8 cellular contexts compared by ENCODE assay signal in the genomic region with DNA sequence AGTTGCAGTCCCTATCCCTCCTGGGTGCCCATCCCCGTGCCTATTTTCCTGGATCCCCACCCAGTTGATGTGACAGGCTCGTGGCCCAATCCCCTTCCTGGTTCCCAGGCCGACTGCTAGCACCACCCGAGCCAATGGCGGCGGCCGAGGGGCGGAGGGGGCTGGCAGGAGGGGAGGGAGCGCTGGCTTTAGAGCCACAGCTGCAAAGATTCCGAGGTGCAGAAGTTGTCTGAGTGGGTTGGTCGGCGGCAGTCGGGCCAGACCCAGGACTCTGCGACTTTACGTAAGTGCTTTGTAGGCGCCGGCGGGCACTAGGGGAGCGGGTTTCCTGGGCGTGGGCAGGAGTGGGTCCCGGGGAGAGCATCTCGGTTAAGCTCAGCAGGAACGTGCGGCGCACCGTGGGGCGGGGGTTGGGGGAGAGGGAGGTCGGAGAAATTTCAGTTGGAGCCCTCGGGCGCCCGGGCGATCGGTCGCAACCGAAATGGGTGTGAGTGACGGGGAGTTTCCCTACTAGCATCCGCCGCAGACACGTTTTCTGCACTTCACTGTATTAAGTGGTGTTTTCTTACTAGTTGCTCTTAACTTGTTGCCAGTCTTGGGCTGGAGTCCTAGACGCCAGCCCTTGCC. TPM values are rescaled to one million over a fixed set of nuclear protein-coding genes. Genes with fewer than 3 reads are reported as not detected.
DNase-seq lines count a peak whose midpoint lies in the region; ATAC-seq, FAIRE-seq and TF ChIP-seq lines count a peak whose summit lies in the region.

A gene with protein sequence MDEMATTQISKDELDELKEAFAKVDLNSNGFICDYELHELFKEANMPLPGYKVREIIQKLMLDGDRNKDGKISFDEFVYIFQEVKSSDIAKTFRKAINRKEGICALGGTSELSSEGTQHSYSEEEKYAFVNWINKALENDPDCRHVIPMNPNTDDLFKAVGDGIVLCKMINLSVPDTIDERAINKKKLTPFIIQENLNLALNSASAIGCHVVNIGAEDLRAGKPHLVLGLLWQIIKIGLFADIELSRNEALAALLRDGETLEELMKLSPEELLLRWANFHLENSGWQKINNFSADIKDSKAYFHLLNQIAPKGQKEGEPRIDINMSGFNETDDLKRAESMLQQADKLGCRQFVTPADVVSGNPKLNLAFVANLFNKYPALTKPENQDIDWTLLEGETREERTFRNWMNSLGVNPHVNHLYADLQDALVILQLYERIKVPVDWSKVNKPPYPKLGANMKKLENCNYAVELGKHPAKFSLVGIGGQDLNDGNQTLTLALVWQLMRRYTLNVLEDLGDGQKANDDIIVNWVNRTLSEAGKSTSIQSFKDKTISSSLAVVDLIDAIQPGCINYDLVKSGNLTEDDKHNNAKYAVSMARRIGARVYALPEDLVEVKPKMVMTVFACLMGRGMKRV (plus strand): TSS at position 197 of the 627 bp plus-strand sequence. CDS start 49,077 bp downstream, outside the sequence.

- H3K27me3 ChIP-seq in HCT116 (ENCODE audit: insufficient read depth, low read length): no peaks in the 10 kb centered on the region
- peaks cover 0 to 59% (median 0%) of the 10 kb centered on the region in 9 donors for H3K27me3 ChIP-seq in heart left ventricle
- H3K27me3 ChIP-seq in osteoblast (ENCODE audit: insufficient read depth, low read length): peaks cover 18% of the 10 kb centered on the region

- FAIRE-seq in G401.6 (lab: Jason Lieb, UNC): peak; percentile 76

- peak within 1 kb of the TSS; percentile 83 for H3K9ac ChIP-seq in HCT116 (ENCODE audit: low read length)

- peaks cover 13 to 25% of the 10 kb centered on the region in 2 experiments for H3K4me1 ChIP-seq in HCT116 (ENCODE audit: control insufficient read depth in 1 of 2, insufficient read depth in 2 of 2, low read length in 2 of 2)
- peaks cover 0 to 39% (median 6%) of the 10 kb centered on the region in 12 donors for H3K4me1 ChIP-seq in heart left ventricle
- H3K4me1 ChIP-seq in osteoblast (ENCODE audit: insufficient read depth, low read length): peaks cover 10% of the 10 kb centered on the region

- peak within 1 kb of the TSS; percentile 46 for H2AFZ ChIP-seq in HCT116 (ENCODE audit: low read depth, low read length, poor library complexity, severe bottlenecking)
- H2AFZ ChIP-seq in osteoblast (ENCODE audit: low read length): peak within 1 kb of the TSS; percentile 54

- H3K79me2 ChIP-seq in HCT116 (ENCODE audit: insufficient read depth, low read length) (peaks cover 50% of the 10 kb centered on the region), osteoblast (ENCODE audit: insufficient read depth, low read length) (peaks cover 50% of the 10 kb centered on the region)

- peak within 1 kb of the TSS; percentile 79 for H3K4me2 ChIP-seq in HCT116 (ENCODE audit: low read length)
- peak within 1 kb of the TSS; percentile 80 for H3K4me2 ChIP-seq in osteoblast (ENCODE audit: insufficient read depth, low read length)

- RAD21 ChIA-PET in HCT116 (lab: Charles Lee; ENCODE audit: low non-redundant PET in 1 of 2, low total read pairs in 2 of 2, uncharacterized antibody in 2 of 2, unreplicated experiment in 2 of 2): no interaction called here

- BruUV-seq in HCT116 (replicated peaks; lab: Mats Ljungman, UMichigan): TSS peak; percentile 52

- no peaks in the 10 kb centered on the region for H3K9me2 ChIP-seq in HCT116 (ENCODE audit: insufficient read depth)

- no peak for TF ChIP-seq RAD21 in HCT116 (IDR thresholded peaks at IDR 0.05; ENCODE audit: low read depth)

- intact Hi-C loops in HCT116 (cut with micrococcal nuclease): no loop called here
- intact Hi-C loops in heart left ventricle (cut with DNase I): loop anchor here in 9 of 10 donors (5.0 to 10.0 kb wide), 10 partner anchors 54 to 229 kb away; no protein-coding TSS in a partner anchor

- peak; percentile 89 for ATAC-seq in HCT116
- ATAC-seq in heart left ventricle: peak; percentile 91 to 94 (median 93)
- ATAC-seq in HG03342 (IDR thresholded peaks at IDR 0.05; ENCODE audit: unreplicated experiment): no peak
- no peak for ATAC-seq in HG03571 (IDR thresholded peaks at IDR 0.05; ENCODE audit: unreplicated experiment)

- H3K4me3 ChIP-seq in HCT116 (replicated peaks in 1 of 2; ENCODE audit: low read depth in 1 of 2, low read length in 2 of 2) (peak within 1 kb of the TSS; percentile 53 to 70), heart left ventricle (peak within 1 kb of the TSS; percentile 56 to 86 (median 72)), osteoblast (ENCODE audit: insufficient read depth, low read length) (peak within 1 kb of the TSS; percentile 81)

- no peaks in the 10 kb centered on the region for H4K20me1 ChIP-seq in HCT116 (ENCODE audit: insufficient read depth)
- H4K20me1 ChIP-seq in osteoblast (ENCODE audit: insufficient read depth, low read length): peaks cover 3% of the 10 kb centered on the region

- H3K36me3 ChIP-seq in HCT116 (ENCODE audit: control insufficient read depth in 1 of 2, insufficient read depth in 2 of 2, low read length in 2 of 2) (no peaks in the 10 kb centered on the region), heart left ventricle (no peaks in the 10 kb centered on the region), osteoblast (ENCODE audit: insufficient read depth, low read length) (no peaks in the 10 kb centered on the region)

- DNase-seq in HCT116 (ENCODE audit: low read depth, low spot score) (peak; percentile 77), NCI-H2196 (lab: John Stamatoyannopoulos, UW; ENCODE audit: unreplicated experiment) (peak; percentile 53), amniotic stem cell (lab: John Stamatoyannopoulos, UW) (peak; percentile 32), heart left ventricle (peak; percentile 88 to 92 (median 90)), osteoblast (ENCODE audit: insufficient read length, low spot score, missing footprints) (peak; percentile 95)

- H3K27ac ChIP-seq in HCT116 (ENCODE audit: low read depth, low read length) (peak within 1 kb of the TSS; percentile 85), heart left ventricle (peak within 1 kb of the TSS; percentile 79 to 96 (median 91)), osteoblast (ENCODE audit: low read depth, low read length) (peak within 1 kb of the TSS; percentile 69)

- POLR2A ChIA-PET in HCT116 (lab: Charles Lee): interaction anchor here (0.6 kb wide), 1 partner anchor 208 kb away, joined by 3 read pairs; no protein-coding TSS in a partner anchor

- WGBS in heart left ventricle, 4 donors: 0 to 3% (median 2%) methylated on average over 15 to 40 of the region's 40 CpGs

- H3K9me3 ChIP-seq in HCT116 (ENCODE audit: control insufficient read depth in 1 of 2, insufficient read depth in 1 of 2, low read depth in 1 of 2, low read length in 2 of 2) (no peaks in the 10 kb centered on the region), heart left ventricle (no peaks in the 10 kb centered on the region), osteoblast (ENCODE audit: low read depth, low read length) (no peaks in the 10 kb centered on the region)

- TF ChIP-seq CTCF in HCT116 (IDR thresholded peaks at IDR 0.05 in 2 of 3, conservative IDR thresholded peaks at IDR 0.05 in 1 of 3; ENCODE audit: borderline replicate concordance in 1 of 3, insufficient read depth in 1 of 3, low read depth in 2 of 3, low read length in 2 of 3) (no peak), heart left ventricle (IDR thresholded peaks at IDR 0.05) (no peak), osteoblast (IDR thresholded peaks at IDR 0.05; ENCODE audit: extremely low read depth, low read depth, low read length) (no peak)

- CTCF ChIA-PET in HCT116 (lab: Charles Lee): no interaction called here

- TF ChIP-seq POLR2A in HCT116 (IDR thresholded peaks at IDR 0.05; ENCODE audit: borderline replicate concordance, extremely low read depth, insufficient read depth, insufficient read length) (peak; percentile 45), heart left ventricle (IDR thresholded peaks at IDR 0.05) (peak in 1 of 2 donors; percentile 86)

TF ChIP-seq in HCT116, 20 proteins besides CTCF, POLR2A, EP300 and RAD21 (continues in another document):
- no peak for TF ChIP-seq SIN3A (IDR thresholded peaks at IDR 0.05; ENCODE audit: low read depth)
- peak; percentile 64 for TF ChIP-seq TCF7L2 (IDR thresholded peaks at IDR 0.05; ENCODE audit: borderline replicate concordance, extremely low read depth, insufficient read depth, insufficient read length)
- peak; percentile 66 for TF ChIP-seq SP1 (IDR thresholded peaks at IDR 0.05; ENCODE audit: low read depth)
- TF ChIP-seq JUND (IDR thresholded peaks at IDR 0.05): no peak
- no peak for TF ChIP-seq CEBPB (IDR thresholded peaks at IDR 0.05; ENCODE audit: low read depth)
- TF ChIP-seq FOSL1 (IDR thresholded peaks at IDR 0.05; ENCODE audit: low read depth): no peak
- TF ChIP-seq, protein P1, sequence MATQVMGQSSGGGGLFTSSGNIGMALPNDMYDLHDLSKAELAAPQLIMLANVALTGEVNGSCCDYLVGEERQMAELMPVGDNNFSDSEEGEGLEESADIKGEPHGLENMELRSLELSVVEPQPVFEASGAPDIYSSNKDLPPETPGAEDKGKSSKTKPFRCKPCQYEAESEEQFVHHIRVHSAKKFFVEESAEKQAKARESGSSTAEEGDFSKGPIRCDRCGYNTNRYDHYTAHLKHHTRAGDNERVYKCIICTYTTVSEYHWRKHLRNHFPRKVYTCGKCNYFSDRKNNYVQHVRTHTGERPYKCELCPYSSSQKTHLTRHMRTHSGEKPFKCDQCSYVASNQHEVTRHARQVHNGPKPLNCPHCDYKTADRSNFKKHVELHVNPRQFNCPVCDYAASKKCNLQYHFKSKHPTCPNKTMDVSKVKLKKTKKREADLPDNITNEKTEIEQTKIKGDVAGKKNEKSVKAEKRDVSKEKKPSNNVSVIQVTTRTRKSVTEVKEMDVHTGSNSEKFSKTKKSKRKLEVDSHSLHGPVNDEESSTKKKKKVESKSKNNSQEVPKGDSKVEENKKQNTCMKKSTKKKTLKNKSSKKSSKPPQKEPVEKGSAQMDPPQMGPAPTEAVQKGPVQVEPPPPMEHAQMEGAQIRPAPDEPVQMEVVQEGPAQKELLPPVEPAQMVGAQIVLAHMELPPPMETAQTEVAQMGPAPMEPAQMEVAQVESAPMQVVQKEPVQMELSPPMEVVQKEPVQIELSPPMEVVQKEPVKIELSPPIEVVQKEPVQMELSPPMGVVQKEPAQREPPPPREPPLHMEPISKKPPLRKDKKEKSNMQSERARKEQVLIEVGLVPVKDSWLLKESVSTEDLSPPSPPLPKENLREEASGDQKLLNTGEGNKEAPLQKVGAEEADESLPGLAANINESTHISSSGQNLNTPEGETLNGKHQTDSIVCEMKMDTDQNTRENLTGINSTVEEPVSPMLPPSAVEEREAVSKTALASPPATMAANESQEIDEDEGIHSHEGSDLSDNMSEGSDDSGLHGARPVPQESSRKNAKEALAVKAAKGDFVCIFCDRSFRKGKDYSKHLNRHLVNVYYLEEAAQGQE (IDR thresholded peaks at IDR 0.05; ENCODE audit: low read depth): no peak
- TF ChIP-seq, protein P2, sequence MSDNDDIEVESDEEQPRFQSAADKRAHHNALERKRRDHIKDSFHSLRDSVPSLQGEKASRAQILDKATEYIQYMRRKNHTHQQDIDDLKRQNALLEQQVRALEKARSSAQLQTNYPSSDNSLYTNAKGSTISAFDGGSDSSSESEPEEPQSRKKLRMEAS (IDR thresholded peaks at IDR 0.05): no peak
- no peak for TF ChIP-seq CBX3 (IDR thresholded peaks at IDR 0.05; ENCODE audit: low read depth)

RNA-seq across cellular contexts. Expression of the gene that starts here (rescaled TPM):
- total RNA-seq in HCT116 (2021; ENCODE audit: unreplicated experiment): 50.8 TPM
- polyA plus RNA-seq in HCT116 (2012): 29.2 and 35.8 TPM in 2 replicates
- total RNA-seq in heart left ventricle: 10 to 100 TPM; 33.6 to 61.8 (median 36.6) TPM
- 10 to 100 TPM; 17.5 to 42.7 TPM for polyA plus RNA-seq in heart left ventricle
- 324 and 358 TPM in 2 replicates for total RNA-seq in osteoblast

Comparison
In these comparisons a context has a peak if more than half of its experiments do, and no peak if none do; other contexts are left out.
1. ATAC-seq: peak in HCT116 (single experiment) and heart left ventricle (4 of 4); none in HG03342 (single experiment) and HG03571 (single experiment).
2. DNase-seq: peak in every context shown above with its lines; median percentile 95 in osteoblast; 90 in heart left ventricle; 77 in HCT116; 53 in NCI-H2196; 32 in amniotic stem cell.
3. Peak in every context shown above with its lines, with median percentiles within 50 percentile points of each other: H3K27ac ChIP-seq and H3K4me3 ChIP-seq.